Comparison of ENCODE assay signal across 8 cellular contexts in the genomic region with DNA sequence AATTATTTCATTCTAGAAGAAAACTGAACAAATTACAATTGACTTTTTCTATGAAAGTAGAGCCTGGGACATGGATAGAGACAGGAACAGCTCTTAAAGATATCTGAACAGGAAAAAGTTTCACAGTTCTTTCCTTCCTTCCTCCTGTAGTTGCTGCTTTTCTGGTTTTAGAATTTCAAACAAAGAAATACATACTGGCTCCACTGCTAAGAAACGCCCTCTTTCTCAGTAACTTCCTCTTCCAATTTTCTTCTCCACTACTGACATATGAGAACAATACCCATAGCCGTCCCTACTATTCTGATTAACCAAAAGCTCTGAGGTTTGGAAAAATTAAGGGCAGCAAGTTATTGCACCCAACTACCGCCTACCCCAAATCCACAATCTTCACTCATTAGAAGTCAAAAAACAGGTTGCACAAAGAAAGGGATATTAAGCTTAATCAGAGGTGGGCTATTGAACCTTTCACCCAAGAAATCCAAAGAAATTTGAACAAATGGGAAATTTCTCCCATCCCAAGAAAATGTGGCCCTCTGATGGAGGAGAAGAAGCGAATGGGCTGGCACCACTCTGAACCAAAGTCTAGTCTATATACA. TPM values are rescaled to one million over a fixed set of nuclear protein-coding genes. Genes with fewer than 3 reads are reported as not detected.
DNase-seq lines count a peak whose midpoint lies in the region; ATAC-seq, FAIRE-seq and TF ChIP-seq lines count a peak whose summit lies in the region.

No MANE protein-coding gene starts in this region.

- H3K36me3 ChIP-seq in GM23248 (ENCODE audit: low read depth) (no peaks in the 10 kb centered on the region), endothelial cell of umbilical vein (ENCODE audit: control insufficient read depth in 2 of 2, extremely low read depth in 1 of 2, insufficient read depth in 2 of 2, low read length in 2 of 2) (peaks cover 0 to 4% of the 10 kb centered on the region in 2 experiments), parathyroid adenoma (ENCODE audit: control insufficient read depth, insufficient read depth, low read length) (no peaks in the 10 kb centered on the region)

- TSS peak; percentile 79 for BruUV-seq in endothelial cell of umbilical vein (replicated peaks; lab: Mats Ljungman, UMichigan)

- FAIRE-seq in endothelial cell of umbilical vein (lab: Jason Lieb, UNC) (peak; percentile 88), urothelium cell line (lab: Jason Lieb, UNC) (no peak)

- POLR2A ChIA-PET in endothelial cell of umbilical vein (lab: Charles Lee), result interaction anchor here (0.6 to 0.9 kb wide), 3 partner anchors 63 to 115 kb away, joined by 3 to 4 read pairs (median 3); no protein-coding TSS in a partner anchor

- dilution Hi-C loops in endothelial cell of umbilical vein (cut with MboI; ENCODE audit: extremely low pct_ligation_motif_present, low sequenced_read_pairs), result no loop called here

- H3F3A ChIP-seq in GM23248 (ENCODE audit: insufficient read depth), result peaks cover 20% of the 10 kb centered on the region

- WGBS in GM23248 (ENCODE audit: low coverage in 1 of 2, low lambda C conversion rate in 2 of 2, missing lambda C conversion rate in 2 of 2), 2 experiments, result 3 to 11% methylated on average over 4 of the region's 4 CpGs

- H3K9me2 ChIP-seq in GM23248 (ENCODE audit: insufficient read depth), result no peaks in the 10 kb centered on the region

- peaks cover 67% of the 10 kb centered on the region for H3K79me2 ChIP-seq in GM23248 (ENCODE audit: insufficient read depth)
- H3K79me2 ChIP-seq in endothelial cell of umbilical vein (ENCODE audit: control insufficient read depth, insufficient read depth, low read length), result peaks cover 61% of the 10 kb centered on the region
- H3K79me2 ChIP-seq in parathyroid adenoma, result peaks cover 14% of the 10 kb centered on the region

- DNase-seq in GM23248 (peak; percentile 36), RKO (ENCODE audit: low spot score) (peak; percentile 32), endothelial cell of umbilical vein (ENCODE audit: low read depth, low spot score) (peak; percentile 66), urothelium cell line (ENCODE audit: low spot score) (no peak), NCI-H226 (no peak), GM13976 (ENCODE audit: low spot score) (no peak)

- peak overlapping the region; percentile 100 for H3K4me3 ChIP-seq in GM23248
- H3K4me3 ChIP-seq in endothelial cell of umbilical vein (replicated peaks in 1 of 3; ENCODE audit: insufficient read depth in 1 of 3, low read depth in 1 of 3, low read length in 3 of 3), result peak overlapping the region; percentile 42 to 83 (median 80)
- peak overlapping the region; percentile 99 for H3K4me3 ChIP-seq in parathyroid adenoma (ENCODE audit: low read depth, low read length)

- no peak for ATAC-seq in GM21526 (IDR thresholded peaks at IDR 0.05; ENCODE audit: low FRiP score, unreplicated experiment)

- H2AFZ ChIP-seq in GM23248 (no peak overlapping the region), endothelial cell of umbilical vein (ENCODE audit: low read depth, low read length) (no peak overlapping the region), parathyroid adenoma (no peak overlapping the region)

- peak overlapping the region; percentile 83 for H3K4me2 ChIP-seq in GM23248 (ENCODE audit: unreplicated experiment)
- peak overlapping the region; percentile 97 for H3K4me2 ChIP-seq in endothelial cell of umbilical vein (ENCODE audit: insufficient read depth, low read length)
- peak overlapping the region; percentile 88 for H3K4me2 ChIP-seq in parathyroid adenoma (ENCODE audit: low read length)

- H3K27ac ChIP-seq in GM23248, result 0 out of 2 replicates have a peak overlapping the region, but pooled peaks have one; percentile 86
- H3K27ac ChIP-seq in endothelial cell of umbilical vein (ENCODE audit: insufficient read depth, low read depth, low read length), result peak overlapping the region; percentile 51
- H3K27ac ChIP-seq in parathyroid adenoma, result peak overlapping the region; percentile 32

- in situ Hi-C loops in GM23248 (cut with MboI), result no loop called here
- in situ Hi-C loops in GM13976 (cut with MboI; ENCODE audit: low sequenced_read_pairs, unreplicated experiment), result no loop called here

- no peaks in the 10 kb centered on the region for H3K9me1 ChIP-seq in endothelial cell of umbilical vein (replicated peaks; ENCODE audit: control insufficient read depth, extremely low read depth, insufficient read depth, low read length)

- H4K20me1 ChIP-seq in GM23248 (ENCODE audit: insufficient read depth) (peaks cover 20% of the 10 kb centered on the region), endothelial cell of umbilical vein (replicated peaks; ENCODE audit: control insufficient read depth, extremely low read depth, insufficient read depth, low read length) (peaks cover 3% of the 10 kb centered on the region)

- peak; percentile 22 for TF ChIP-seq POLR2A in endothelial cell of umbilical vein (IDR thresholded peaks at IDR 0.05; ENCODE audit: low read depth, low read length)

- H3K27me3 ChIP-seq in GM23248 (replicated peaks; ENCODE audit: insufficient read depth) (no peaks in the 10 kb centered on the region), endothelial cell of umbilical vein (ENCODE audit: control insufficient read depth in 2 of 2, insufficient read depth in 2 of 2, low read length in 2 of 2) (no peaks in the 10 kb centered on the region), parathyroid adenoma (ENCODE audit: control insufficient read depth, insufficient read depth, low read length) (no peaks in the 10 kb centered on the region)

- H3K4me1 ChIP-seq in GM23248 (ENCODE audit: insufficient read depth) (peaks cover 18% of the 10 kb centered on the region), endothelial cell of umbilical vein (ENCODE audit: control insufficient read depth, extremely low read depth, insufficient read depth, low read length) (peaks cover 14% of the 10 kb centered on the region), parathyroid adenoma (no peaks in the 10 kb centered on the region)

- H3K9ac ChIP-seq in GM23248, result peak overlapping the region; percentile 98
- H3K9ac ChIP-seq in endothelial cell of umbilical vein (replicated peaks; ENCODE audit: extremely low read depth, insufficient read depth, low read length), result peak overlapping the region; percentile 58
- no peak overlapping the region for H3K9ac ChIP-seq in parathyroid adenoma

- H3K9me3 ChIP-seq in GM23248 (ENCODE audit: low read depth), result no peaks in the 10 kb centered on the region
- no peaks in the 10 kb centered on the region for H3K9me3 ChIP-seq in endothelial cell of umbilical vein (replicated peaks; ENCODE audit: control insufficient read depth, insufficient read depth, low read length)
- H3K9me3 ChIP-seq in parathyroid adenoma (ENCODE audit: control insufficient read depth, low read length), result no peaks in the 10 kb centered on the region

- intact Hi-C loops in endothelial cell of umbilical vein (cut with micrococcal nuclease), result no loop called here

- CTCF ChIA-PET in endothelial cell of umbilical vein (lab: Charles Lee), result interaction anchor here (0.8 to 1.9 kb wide), 14 partner anchors 9 to 93 kb away, joined by 3 to 31 read pairs (median 3); no protein-coding TSS in a partner anchor

- no peak for TF ChIP-seq CTCF in endothelial cell of umbilical vein (IDR thresholded peaks at IDR 0.05; ENCODE audit: extremely low read depth in 1 of 2, insufficient read depth in 1 of 2, low read depth in 1 of 2, low read length in 2 of 2)
- TF ChIP-seq CTCF in parathyroid adenoma (IDR thresholded peaks at IDR 0.05), result no peak
- no peak for TF ChIP-seq CTCF in GM13976 (IDR thresholded peaks at IDR 0.05; ENCODE audit: borderline replicate concordance, control extremely low read depth, extremely low read depth, insufficient read depth, missing control alignments)

TF ChIP-seq in endothelial cell of umbilical vein, 7 proteins besides CTCF, POLR2A, EP300 and RAD21:
- TF ChIP-seq FOS (IDR thresholded peaks at IDR 0.05; ENCODE audit: borderline replicate concordance, insufficient read depth, low read length) (no peak), JUN (IDR thresholded peaks at IDR 0.05; ENCODE audit: borderline replicate concordance, insufficient read depth, insufficient read length, low read depth) (no peak)

RNA-seq across cellular contexts. Expression of a gene that starts 1.9 kb away (rescaled TPM):
- 18.6 and 19.3 TPM in 2 replicates for total RNA-seq in GM23248 (2014; rRNA removed; shearing (Covaris generic))
- polyA plus RNA-seq in GM23248 (2016; fragmentation: Nextera tagmentation; extraction: Ambion mirVana), result 117 and 118 TPM in 2 replicates
- 169 and 172 TPM in 2 replicates for total RNA-seq in endothelial cell of umbilical vein
- polyA plus RNA-seq in endothelial cell of umbilical vein, result 75.3 and 76.9 TPM in 2 replicates
- 78.3 and 83.2 TPM in 2 replicates for polyA plus RNA-seq in endothelial cell of umbilical vein (2011; cell fraction: cytosol; rRNA removed)
- 87.5 and 93.8 TPM in 2 replicates for polyA plus RNA-seq in endothelial cell of umbilical vein (2011; cell fraction: nucleus; rRNA removed)
- 61.5 and 65.7 TPM in 2 replicates for polyA plus RNA-seq in endothelial cell of umbilical vein (2012)
- 104 and 109 TPM in 2 replicates for polyA minus RNA-seq in endothelial cell of umbilical vein
- 33.6 TPM for polyA minus RNA-seq in endothelial cell of umbilical vein (2011; cell fraction: cytosol; rRNA and poly(A)+ RNA removed)
- polyA minus RNA-seq in endothelial cell of umbilical vein (2011; cell fraction: nucleus; rRNA and poly(A)+ RNA removed), result 64.5 and 67.0 TPM in 2 replicates

Comparison
In these comparisons a context has a peak if more than half of its experiments do, and no peak if none do; other contexts are left out.
1. DNase-seq: peak in GM23248 (single experiment), RKO (single experiment) and endothelial cell of umbilical vein (single experiment); none in urothelium cell line (single experiment), NCI-H226 (single experiment) and GM13976 (single experiment).
2. H3K27ac ChIP-seq: peak in every context shown above with its lines; median percentile 86 in GM23248; 51 in endothelial cell of umbilical vein; 32 in parathyroid adenoma.
3. Peak in every context shown above with its lines, with median percentiles within 50 percentile points of each other: H3K4me2 ChIP-seq and H3K4me3 ChIP-seq.